18 cellular contexts compared by ENCODE assay signal in genomic region chr11:44397586-44398178, GRCh38.
"Had no signal": no experiment of that assay in that cellular context is flagged by ENCODE, and none has a peak within 500 bp of the region (broad histone marks: within the 10 kb centered on the region; RNA-seq: fewer than 3 reads in every experiment).

No MANE protein-coding gene starts in this region.

- H3K9me3 ChIP-seq: lower lobe of right lung had no signal

- ATAC-seq: left lobe of liver, lower lobe of right lung had no signal

- H3K9me3 Mint-ChIP-seq: type B pancreatic cell had no signal

- H3K4me1 ChIP-seq: lower lobe of right lung, sigmoid colon had no signal

- H3K36me3 ChIP-seq: heart right ventricle, lower lobe of right lung, sigmoid colon had no signal

- H3K27ac Mint-ChIP-seq: memory B cell, naive B cell, nephron progenitor cell, type B pancreatic cell had no signal

- FAIRE-seq: frontal cortex, islet of Langerhans, urothelium cell line had no signal

- H3K4me3 ChIP-seq: dorsolateral prefrontal cortex, heart right ventricle, lower lobe of right lung, sigmoid colon, skin epidermis had no signal

- H3K4me3 Mint-ChIP-seq: memory B cell, naive B cell, nephron progenitor cell, type B pancreatic cell had no signal

- H3K36me3 Mint-ChIP-seq: type B pancreatic cell had no signal

- DNase-seq: cortex of kidney; dorsolateral prefrontal cortex; effector CD8-positive, alpha-beta T cell; heart right ventricle; lower lobe of right lung; midbrain; naive B cell; posterior cingulate gyrus; sigmoid colon; stimulated activated naive CD4-positive, alpha-beta T cell treated with Interleukin-2 at 50 U/mL for 16 hours had no signal

- H3K27ac ChIP-seq: dorsolateral prefrontal cortex, heart right ventricle, lower lobe of right lung, sigmoid colon, skin epidermis had no signal
